ENCODE assay signal across 31 cellular contexts in genomic region chr16:52747196-52747595, GRCh38.
"Had no signal": no experiment of that assay in that cellular context is flagged by ENCODE, and none has a peak within 500 bp of the region (broad histone marks: within the 10 kb centered on the region; RNA-seq: fewer than 3 reads in every experiment).

No MANE protein-coding gene starts in this region.

- H3K4me1 ChIP-seq: parathyroid adenoma, psoas muscle, sigmoid colon, suprapubic skin, testis, tibial artery, transverse colon, vagina had no signal

- H3K36me3 ChIP-seq: ovary, right lobe of liver, sigmoid colon, suprapubic skin, tibial artery, transverse colon, vagina had no signal

- ATAC-seq: naive thymus-derived CD8-positive, alpha-beta T cell; natural killer cell treated with Interleukin-12 subunit alpha and Interleukin-12 subunit beta and Interleukin-15 and Interleukin-18, amount 100 ng/mL, for 72 hours; psoas muscle; right cardiac atrium; right lobe of liver; stimulated activated memory B cell treated with anti-CD40 and anti-IgM and Interleukin-4, amounts not matched to agents 10 μg/mL and 1 μg/mL and 100 μg/mL, for 72 hours; stimulated activated naive CD8-positive, alpha-beta T cell treated with anti-CD3 and anti-CD28 coated beads, Interleukin-15, amount 100 ng/mL, for 72 hours; stimulated activated naive CD8-positive, alpha-beta T cell treated with anti-CD3 and anti-CD28 coated beads, Interleukin-15, Interleukin-2, amounts not matched to agents 100 U/mL and 50 U/mL, for 24 hours had no signal

- H3K9me3 Mint-ChIP-seq: nephron progenitor cell; neural crest cell; stimulated activated memory B cell treated with anti-CD40 and anti-IgM and Interleukin-4, amounts not matched to agents 10 μg/mL and 1 μg/mL and 100 μg/mL, for 72 hours; type B pancreatic cell had no signal

- H3K27me3 Mint-ChIP-seq: progenitor cell of endocrine pancreas; stimulated activated memory B cell treated with anti-CD40 and anti-IgM and Interleukin-4, amounts not matched to agents 10 μg/mL and 1 μg/mL and 100 μg/mL, for 72 hours; stimulated activated naive CD8-positive, alpha-beta T cell treated with anti-CD3 and anti-CD28 coated beads, Interleukin-15, amount 100 ng/mL, for 72 hours had no signal

- FAIRE-seq: urothelium cell line had no signal

- H3K4me1 Mint-ChIP-seq: naive B cell; naive thymus-derived CD8-positive, alpha-beta T cell; nephron progenitor cell; stimulated activated memory B cell treated with anti-CD40 and anti-IgM and Interleukin-4, amounts not matched to agents 10 μg/mL and 1 μg/mL and 100 μg/mL, for 72 hours; stimulated activated naive CD8-positive, alpha-beta T cell treated with anti-CD3 and anti-CD28 coated beads, Interleukin-15, amount 100 ng/mL, for 72 hours had no signal

- H3K9me3 ChIP-seq: ovary, psoas muscle, right lobe of liver, sigmoid colon, suprapubic skin, testis, tibial artery, transverse colon, vagina had no signal

- H3K27me3 ChIP-seq: ovary, right lobe of liver, sigmoid colon, suprapubic skin, testis, tibial artery, transverse colon, vagina had no signal

- H3K27ac Mint-ChIP-seq: naive B cell; naive thymus-derived CD8-positive, alpha-beta T cell; natural killer cell treated with Interleukin-12 subunit alpha and Interleukin-12 subunit beta and Interleukin-15 and Interleukin-18, amount 100 ng/mL, for 72 hours; progenitor cell of endocrine pancreas; stimulated activated memory B cell treated with anti-CD40 and anti-IgM and Interleukin-4, amounts not matched to agents 10 μg/mL and 1 μg/mL and 100 μg/mL, for 72 hours; stimulated activated naive CD8-positive, alpha-beta T cell treated with anti-CD3 and anti-CD28 coated beads, Interleukin-15, amount 100 ng/mL, for 72 hours; type B pancreatic cell had no signal

- H3K79me2 ChIP-seq: parathyroid adenoma had no signal

- H3K4me3 ChIP-seq: ovary, psoas muscle, right lobe of liver, sigmoid colon, skin epidermis, suprapubic skin, testis, tibial artery, transverse colon, vagina had no signal

- DNase-seq: naive B cell; naive thymus-derived CD8-positive, alpha-beta T cell; nephron progenitor cell; occipital lobe; ovary; posterior cingulate gyrus; psoas muscle; right cardiac atrium; right lobe of liver; sigmoid colon; stimulated activated CD4-positive, alpha-beta T cell treated with anti-CD3 and anti-CD28 coated beads, Interleukin-15, amount 100 ng/mL, for 24 hours; stimulated activated CD4-positive, alpha-beta T cell treated with anti-CD3 and anti-CD28 coated beads, Interleukin-4, amount 100 ng/mL, for 1 hour; stimulated activated CD4-positive, alpha-beta T cell treated with anti-CD3 and anti-CD28 coated beads, Interleukin-4, amount 100 ng/mL, for 4 hours; stimulated activated CD8-positive, alpha-beta memory T cell treated with anti-CD3 and anti-CD28 coated beads, Interleukin-4, amount 100 ng/mL, for 48 hours; stimulated activated naive CD4-positive, alpha-beta T cell; stimulated activated naive CD8-positive, alpha-beta T cell treated with anti-CD3 and anti-CD28 coated beads, Interleukin-15, amount 100 ng/mL, for 72 hours; stimulated activated naive CD8-positive, alpha-beta T cell treated with anti-CD3 and anti-CD28 coated beads, Interleukin-15, Interleukin-2, amounts not matched to agents 100 U/mL and 50 U/mL, for 24 hours; substantia nigra; testis; tibial artery; transverse colon had no signal

- H3K4me3 Mint-ChIP-seq: naive B cell; naive thymus-derived CD8-positive, alpha-beta T cell; natural killer cell treated with Interleukin-12 subunit alpha and Interleukin-12 subunit beta and Interleukin-15 and Interleukin-18, amount 100 ng/mL, for 72 hours; nephron progenitor cell; neural crest cell; stimulated activated memory B cell treated with anti-CD40 and anti-IgM and Interleukin-4, amounts not matched to agents 10 μg/mL and 1 μg/mL and 100 μg/mL, for 72 hours; stimulated activated naive CD8-positive, alpha-beta T cell treated with anti-CD3 and anti-CD28 coated beads, Interleukin-15, amount 100 ng/mL, for 72 hours; type B pancreatic cell had no signal

- H3K36me3 Mint-ChIP-seq: naive B cell; natural killer cell treated with Interleukin-12 subunit alpha and Interleukin-12 subunit beta and Interleukin-15 and Interleukin-18, amount 100 ng/mL, for 72 hours; stimulated activated memory B cell treated with anti-CD40 and anti-IgM and Interleukin-4, amounts not matched to agents 10 μg/mL and 1 μg/mL and 100 μg/mL, for 72 hours; type B pancreatic cell had no signal

- H2AFZ ChIP-seq: parathyroid adenoma had no signal

- H3K27ac ChIP-seq: ovary, parathyroid adenoma, psoas muscle, right lobe of liver, sigmoid colon, skin epidermis, suprapubic skin, testis, tibial artery, transverse colon, vagina had no signal

- H3K9ac ChIP-seq: parathyroid adenoma had no signal
